Comparison of ENCODE assay signal across 21 cellular contexts in the genomic region with DNA sequence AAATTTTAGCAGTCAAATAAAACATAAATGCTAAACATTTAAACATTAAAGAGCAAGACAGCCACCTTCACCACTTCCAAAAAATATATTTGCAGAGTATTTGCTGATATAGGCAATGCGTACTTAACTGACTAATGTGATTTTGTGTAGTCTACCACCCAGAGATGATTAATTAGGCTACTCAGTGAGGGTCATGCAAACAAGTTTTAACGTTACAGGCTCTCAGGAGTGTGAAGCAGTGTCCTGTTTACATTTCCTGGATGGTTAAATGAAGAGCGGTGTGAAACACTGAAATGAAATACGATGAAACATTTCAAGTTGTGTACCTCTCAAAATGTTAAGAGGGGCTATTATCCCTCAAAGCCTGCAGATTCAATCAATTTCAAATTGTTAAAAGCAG.
A peak's percentile ranks its signal among the peaks of the same experiment; 100 is the strongest.
DNase-seq lines count a peak whose midpoint lies in the region; ATAC-seq, FAIRE-seq and TF ChIP-seq lines count a peak whose summit lies in the region.
"Had no signal": no experiment of that assay in that cellular context is flagged by ENCODE, and none has a peak within 500 bp of the region (broad histone marks: within the 10 kb centered on the region; RNA-seq: fewer than 3 reads in every experiment).

No MANE protein-coding gene starts in this region.

- peak overlapping the region; percentile 90 for H3K27ac Mint-ChIP-seq in osteocyte (ENCODE audit: unreplicated experiment)
- H3K27ac Mint-ChIP-seq in activated T-helper 17 cell treated with anti-CD3 and anti-CD28 coated beads, Interleukin-2, amount 50 U/mL, for 72 hours, result no peak overlapping the region
- H3K27ac Mint-ChIP-seq: activated CD4-positive, alpha-beta memory T cell treated with anti-CD3 and anti-CD28 coated beads for 36 hours; activated naive CD8-positive, alpha-beta T cell treated with anti-CD3 and anti-CD28 coated beads, Interleukin-2, amount 10 ng/mL, durations not matched to agents 7 days and 5 days; B cell; T-cell had no signal

- no peaks in the 10 kb centered on the region for H3K27me3 ChIP-seq in bronchial epithelial cell (ENCODE audit: control insufficient read depth, insufficient read depth, low read length)
- no peaks in the 10 kb centered on the region; the same call in 1 of the 2 replicates for H3K27me3 ChIP-seq in BE2C
- H3K27me3 ChIP-seq: breast epithelium had no signal

- TF ChIP-seq CTCF in bronchial epithelial cell (IDR thresholded peaks at IDR 0.05; ENCODE audit: insufficient read depth, low read length, severe bottlenecking) (no peak), osteocyte (IDR thresholded peaks at IDR 0.05) (no peak), lower leg skin (IDR thresholded peaks at IDR 0.05) (no peak), BE2C (IDR thresholded peaks at IDR 0.05; ENCODE audit: low read depth, low read length) (no peak)

- no peak overlapping the region for H3K4me3 ChIP-seq in bronchial epithelial cell (ENCODE audit: low read depth, low read length)
- no peak overlapping the region for H3K4me3 ChIP-seq in lower leg skin (ENCODE audit: low read depth, poor library complexity, severe bottlenecking)
- H3K4me3 ChIP-seq in BE2C (ENCODE audit: low read depth, low read length), result no peak overlapping the region
- H3K4me3 ChIP-seq: breast epithelium, dorsolateral prefrontal cortex had no signal

- peaks cover 63% of the 10 kb centered on the region for H3K4me1 Mint-ChIP-seq in osteocyte (ENCODE audit: unreplicated experiment)
- no peaks in the 10 kb centered on the region for H3K4me1 Mint-ChIP-seq in activated T-helper 17 cell treated with anti-CD3 and anti-CD28 coated beads, Interleukin-2, amount 50 U/mL, for 72 hours
- H3K4me1 Mint-ChIP-seq: activated naive CD8-positive, alpha-beta T cell treated with anti-CD3 and anti-CD28 coated beads, Interleukin-2, amount 10 ng/mL, durations not matched to agents 7 days and 5 days; B cell; IgD-negative memory B cell; T-cell had no signal

- ATAC-seq in activated T-helper 17 cell treated with anti-CD3 and anti-CD28 coated beads, Interleukin-2, amount 50 U/mL, for 72 hours (replicated peaks), result no peak
- ATAC-seq: activated T-cell treated with anti-CD3 and anti-CD28 coated beads, Interleukin-2, amount 50 U/mL, for 4 hours; right cardiac atrium; stimulated activated naive CD8-positive, alpha-beta T cell treated with anti-CD3 and anti-CD28 coated beads, Interleukin-15, Interleukin-2, amounts not matched to agents 100 U/mL and 50 U/mL, for 24 hours; T-cell had no signal

- H3K27me3 Mint-ChIP-seq in osteocyte (ENCODE audit: unreplicated experiment), result no peaks in the 10 kb centered on the region
- peaks cover 11% of the 10 kb centered on the region for H3K27me3 Mint-ChIP-seq in activated T-helper 17 cell treated with anti-CD3 and anti-CD28 coated beads, Interleukin-2, amount 50 U/mL, for 72 hours
- H3K27me3 Mint-ChIP-seq: activated CD4-positive, alpha-beta memory T cell treated with anti-CD3 and anti-CD28 coated beads for 36 hours; activated naive CD8-positive, alpha-beta T cell treated with anti-CD3 and anti-CD28 coated beads, Interleukin-2, amount 10 ng/mL, durations not matched to agents 7 days and 5 days; IgD-negative memory B cell; type B pancreatic cell had no signal

- intact Hi-C loops in lower leg skin (cut with DNase I; ENCODE audit: low total_unique reads), result no loop called here

- TF ChIP-seq POLR2A in lower leg skin (IDR thresholded peaks at IDR 0.05), result no peak

- DNase-seq in NCI-H1417 treated with DMSO at 0.1 percent for 48 hours (lab: John Stamatoyannopoulos, UW) (peak; percentile 94), NCI-H510A (lab: John Stamatoyannopoulos, UW) (peak; percentile 50), bronchial epithelial cell (ENCODE audit: low read depth) (peak; percentile 84), osteocyte (ENCODE audit: extremely low spot score, unreplicated experiment) (no peak), lower leg skin (ENCODE audit: low spot score in 2 of 2) (no peak), mesenteric fat pad (ENCODE audit: low spot score) (no peak), BE2C (no peak)
- DNase-seq: activated CD4-positive, alpha-beta memory T cell treated with anti-CD3 and anti-CD28 coated beads for 36 hours; activated naive CD8-positive, alpha-beta T cell treated with anti-CD3 and anti-CD28 coated beads, Interleukin-2, amount 10 ng/mL, durations not matched to agents 7 days and 5 days; activated T-cell treated with anti-CD3 and anti-CD28 coated beads, Interleukin-2, amount 50 U/mL, for 4 hours; dorsolateral prefrontal cortex; islet precursor cell; NCI-H524 treated with DMSO at 0.1 percent for 48 hours; right cardiac atrium; stimulated activated naive CD8-positive, alpha-beta T cell treated with anti-CD3 and anti-CD28 coated beads, Interleukin-15, Interleukin-2, amounts not matched to agents 100 U/mL and 50 U/mL, for 24 hours; T-cell had no signal

- no peaks in the 10 kb centered on the region for H3K36me3 Mint-ChIP-seq in osteocyte (ENCODE audit: unreplicated experiment)
- H3K36me3 Mint-ChIP-seq in activated T-helper 17 cell treated with anti-CD3 and anti-CD28 coated beads, Interleukin-2, amount 50 U/mL, for 72 hours (ENCODE audit: low read depth), result no peaks in the 10 kb centered on the region
- H3K36me3 Mint-ChIP-seq: activated CD4-positive, alpha-beta memory T cell treated with anti-CD3 and anti-CD28 coated beads for 36 hours; activated naive CD8-positive, alpha-beta T cell treated with anti-CD3 and anti-CD28 coated beads, Interleukin-2, amount 10 ng/mL, durations not matched to agents 7 days and 5 days; IgD-negative memory B cell; T-cell; type B pancreatic cell had no signal

- no peaks in the 10 kb centered on the region for H3K9me3 Mint-ChIP-seq in osteocyte (ENCODE audit: unreplicated experiment)
- no peaks in the 10 kb centered on the region for H3K9me3 Mint-ChIP-seq in activated T-helper 17 cell treated with anti-CD3 and anti-CD28 coated beads, Interleukin-2, amount 50 U/mL, for 72 hours
- H3K9me3 Mint-ChIP-seq: activated CD4-positive, alpha-beta memory T cell treated with anti-CD3 and anti-CD28 coated beads for 36 hours; activated naive CD8-positive, alpha-beta T cell treated with anti-CD3 and anti-CD28 coated beads, Interleukin-2, amount 10 ng/mL, durations not matched to agents 7 days and 5 days; activated T-cell treated with anti-CD3 and anti-CD28 coated beads, Interleukin-2, amount 50 U/mL, for 4 hours; T-cell; type B pancreatic cell had no signal

- no peak for FAIRE-seq in bronchial epithelial cell (lab: Jason Lieb, UNC)

- no peaks in the 10 kb centered on the region for H3K9me3 ChIP-seq in BE2C
- H3K9me3 ChIP-seq: breast epithelium had no signal

- WGBS in lower leg skin, 2 donors, result 79 to 82% methylated on average over 4 of the region's 4 CpGs

- no peaks in the 10 kb centered on the region for H3K36me3 ChIP-seq in bronchial epithelial cell (ENCODE audit: control insufficient read depth, insufficient read depth, low read length)
- H3K36me3 ChIP-seq in BE2C, result no peaks in the 10 kb centered on the region
- H3K36me3 ChIP-seq: breast epithelium had no signal

- no peak overlapping the region for H3K4me3 Mint-ChIP-seq in osteocyte (ENCODE audit: unreplicated experiment)
- no peak overlapping the region for H3K4me3 Mint-ChIP-seq in activated T-helper 17 cell treated with anti-CD3 and anti-CD28 coated beads, Interleukin-2, amount 50 U/mL, for 72 hours
- H3K4me3 Mint-ChIP-seq: activated CD4-positive, alpha-beta memory T cell treated with anti-CD3 and anti-CD28 coated beads for 36 hours; activated naive CD8-positive, alpha-beta T cell treated with anti-CD3 and anti-CD28 coated beads, Interleukin-2, amount 10 ng/mL, durations not matched to agents 7 days and 5 days; activated T-cell treated with anti-CD3 and anti-CD28 coated beads, Interleukin-2, amount 50 U/mL, for 4 hours; B cell; IgD-negative memory B cell; T-cell had no signal

- H3K4me1 ChIP-seq in BE2C, result no peaks in the 10 kb centered on the region

Comparison
In these comparisons a context has a peak if more than half of its experiments do, and no peak if none do; other contexts are left out.
1. DNase-seq: peak in NCI-H1417 treated with DMSO at 0.1 percent for 48 hours (single experiment), NCI-H510A (single experiment) and bronchial epithelial cell (single experiment); none in osteocyte (single experiment), lower leg skin (0 of 2), mesenteric fat pad (single experiment) and BE2C (single experiment).